Comparison of ENCODE assay signal across 26 cellular contexts in genomic region chr5:74412064-74412463, GRCh38.
DNase-seq lines count a peak whose midpoint lies in the region; TF ChIP-seq lines count a peak whose summit lies in the region.
"Had no signal": no experiment of that assay in that cellular context is flagged by ENCODE, and none has a peak within 500 bp of the region (broad histone marks: within the 10 kb centered on the region; RNA-seq: fewer than 3 reads in every experiment).

No MANE protein-coding gene starts in this region.

- H3K4me1 ChIP-seq in endodermal cell (ENCODE audit: control insufficient read depth, insufficient read depth, low read length): peaks cover 5% of the 10 kb centered on the region

- H3K4me3 ChIP-seq in endodermal cell (ENCODE audit: low read length): no peak overlapping the region
- H3K4me3 ChIP-seq: mucosa of descending colon, spleen had no signal

- H3K4me3 Mint-ChIP-seq in endodermal cell: no peak overlapping the region
- H3K4me3 Mint-ChIP-seq: activated CD8-positive, alpha-beta T cell treated with anti-CD3 and anti-CD28 coated beads, Interleukin-2, amount 10 ng/mL, durations not matched to agents 7 days and 5 days; activated T-cell treated with anti-CD3 and anti-CD28 coated beads, Interleukin-2, amount 50 U/mL, for 24 hours; B cell; stimulated activated naive CD8-positive, alpha-beta T cell treated with anti-CD3 and anti-CD28 coated beads, Interleukin-15, Interleukin-2, amounts not matched to agents 100 ng/mL and 50 ng/mL, for 24 hours; type B pancreatic cell had no signal

- no peak overlapping the region for H3K27ac Mint-ChIP-seq in endodermal cell
- H3K27ac Mint-ChIP-seq: activated CD8-positive, alpha-beta T cell treated with anti-CD3 and anti-CD28 coated beads, Interleukin-2, amount 10 ng/mL, durations not matched to agents 7 days and 5 days; activated T-cell treated with anti-CD3 and anti-CD28 coated beads, Interleukin-2, amount 50 U/mL, for 24 hours; B cell; stimulated activated naive CD8-positive, alpha-beta T cell treated with anti-CD3 and anti-CD28 coated beads, Interleukin-15, Interleukin-2, amounts not matched to agents 100 ng/mL and 50 ng/mL, for 24 hours; type B pancreatic cell had no signal

- H3K27me3 Mint-ChIP-seq in endodermal cell (ENCODE audit: insufficient read depth): peaks cover 10% of the 10 kb centered on the region
- H3K27me3 Mint-ChIP-seq: type B pancreatic cell had no signal

- TF ChIP-seq CTCF in endodermal cell (conservative IDR thresholded peaks at IDR 0.05): no peak

- H3K27ac ChIP-seq in endodermal cell (ENCODE audit: low read depth, low read length): peak overlapping the region; percentile 79
- H3K27ac ChIP-seq: neutrophil, spleen had no signal

- peaks cover 24% of the 10 kb centered on the region for H3K4me1 Mint-ChIP-seq in endodermal cell
- H3K4me1 Mint-ChIP-seq: B cell had no signal

- H3K36me3 ChIP-seq in endodermal cell (ENCODE audit: control insufficient read depth, insufficient read depth, low read length): no peaks in the 10 kb centered on the region
- H3K36me3 ChIP-seq: neutrophil, spleen had no signal

- WGBS in endodermal cell (ENCODE audit: insufficient coverage in 1 of 2, insufficient read length in 1 of 2), 2 experiments: 67% methylated on average over 1 of the region's 1 CpG; no CpG with 5 or more reads in 1 of the 2 experiments

- intact Hi-C loops in posterior cingulate gyrus (cut with DNase I): no loop called here

- H3K36me3 Mint-ChIP-seq in endodermal cell (ENCODE audit: low read depth): no peaks in the 10 kb centered on the region
- H3K36me3 Mint-ChIP-seq: type B pancreatic cell had no signal

- H3K9me3 ChIP-seq in endodermal cell (ENCODE audit: control insufficient read depth, low read length): no peaks in the 10 kb centered on the region
- H3K9me3 ChIP-seq: Caco-2, mucosa of descending colon, neutrophil, spleen had no signal

- no peaks in the 10 kb centered on the region for H3K9me3 Mint-ChIP-seq in endodermal cell
- H3K9me3 Mint-ChIP-seq: activated T-cell treated with anti-CD3 and anti-CD28 coated beads, Interleukin-2, amount 50 U/mL, for 24 hours; stimulated activated naive CD8-positive, alpha-beta T cell treated with anti-CD3 and anti-CD28 coated beads, Interleukin-15, Interleukin-2, amounts not matched to agents 100 ng/mL and 50 ng/mL, for 24 hours; type B pancreatic cell had no signal

- H3K27me3 ChIP-seq in endodermal cell (ENCODE audit: control insufficient read depth, insufficient read depth, low read length, poor library complexity, severe bottlenecking): no peaks in the 10 kb centered on the region
- H3K27me3 ChIP-seq: neutrophil, spleen had no signal

- DNase-seq in NCI-H1694 (lab: John Stamatoyannopoulos, UW) (peak; percentile 6), NCI-H1694 treated with DMSO at 0.1 percent for 48 hours (lab: John Stamatoyannopoulos, UW) (no peak), NCI-H524 treated with DMSO at 0.1 percent for 48 hours (lab: John Stamatoyannopoulos, UW) (peak; percentile 53), endodermal cell (peak; percentile 76), posterior cingulate gyrus (peak in 8 of 10 donors; percentile 27 to 86 (median 58)), COLO829 (ENCODE audit: low spot score) (no peak), NK-92 (lab: John Stamatoyannopoulos, UW; ENCODE audit: unreplicated experiment) (no peak), DMS114 treated with DMSO at 0.1 percent for 48 hours (lab: John Stamatoyannopoulos, UW; ENCODE audit: unreplicated experiment) (no peak)
- DNase-seq: 8988T; activated CD4-positive, CD25-positive, alpha-beta regulatory T cell; activated CD8-positive, alpha-beta T cell treated with anti-CD3 and anti-CD28 coated beads, Interleukin-2, amount 10 ng/mL, durations not matched to agents 7 days and 5 days; activated naive CD4-positive, alpha-beta T cell treated with Interleukin-2 at 50 U/mL for 16 hours; activated T-cell treated with anti-CD3 and anti-CD28 coated beads, Interleukin-2, amount 50 U/mL, for 24 hours; central memory CD4-positive, alpha-beta T cell; effector memory CD4-positive, alpha-beta T cell; mucosa of descending colon; NCI-H1105 treated with DMSO at 0.1 percent for 48 hours; retina; spleen; stimulated activated CD4-positive, alpha-beta T cell treated with anti-CD3 and anti-CD28 coated beads, Interleukin-4, amount 100 ng/mL, for 24 hours; T-helper 9 cell had no signal

- no peak overlapping the region for H3K9ac ChIP-seq in endodermal cell (ENCODE audit: extremely low read depth, low read length, poor library complexity, severe bottlenecking)

Comparison
In these comparisons a context has a peak if more than half of its experiments do, and no peak if none do; other contexts are left out.
1. DNase-seq: peak in NCI-H1694 (single experiment), NCI-H524 treated with DMSO at 0.1 percent for 48 hours (single experiment), endodermal cell (single experiment) and posterior cingulate gyrus (8 of 10); none in NCI-H1694 treated with DMSO at 0.1 percent for 48 hours (single experiment), COLO829 (single experiment), NK-92 (single experiment) and DMS114 treated with DMSO at 0.1 percent for 48 hours (single experiment).